ENCODE assay signal across 8 cellular contexts in the genomic region with DNA sequence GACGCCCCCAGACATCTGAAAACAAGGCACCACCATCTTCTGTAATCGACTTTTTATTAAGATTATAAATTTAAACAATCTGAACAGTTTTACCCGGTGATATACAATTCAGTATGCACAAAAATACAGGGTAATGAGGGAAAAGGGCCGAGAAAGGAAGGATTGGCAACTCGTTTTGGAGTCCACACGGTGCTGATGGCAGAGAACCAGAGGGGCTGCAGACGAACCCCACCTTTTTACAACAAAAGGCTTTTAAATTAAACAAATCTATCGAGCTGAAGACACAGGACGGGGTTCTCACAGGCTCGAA. TPM values are rescaled to one million over a fixed set of nuclear protein-coding genes. Genes with fewer than 3 reads are reported as not detected.
DNase-seq lines count a peak whose midpoint lies in the region; ATAC-seq and TF ChIP-seq lines count a peak whose summit lies in the region.

No MANE protein-coding gene starts in this region.

- no peak for ATAC-seq in HG03354 (IDR thresholded peaks at IDR 0.05; ENCODE audit: poor library complexity, severe bottlenecking, unreplicated experiment)

- no peak for TF ChIP-seq CTCF in GM12875 (IDR thresholded peaks at IDR 0.05; ENCODE audit: borderline replicate concordance, insufficient read depth, low read depth, low read length)
- TF ChIP-seq CTCF in VCaP (conservative IDR thresholded peaks at IDR 0.05), result no peak
- no peak for TF ChIP-seq CTCF in fibroblast of villous mesenchyme (IDR thresholded peaks at IDR 0.05; ENCODE audit: insufficient read depth, low read depth, low read length)

- DNase-seq in fibroblast of villous mesenchyme (ENCODE audit: low read depth), result no peak
- no peak for DNase-seq in skeletal muscle cell (ENCODE audit: low read depth)
- no peak for DNase-seq in central memory CD4-positive, alpha-beta T cell
- DNase-seq in head of caudate nucleus, result no peak
- no peak for DNase-seq in GDM1 (lab: John Stamatoyannopoulos, UW)

- H3K4me3 ChIP-seq in GM12875 (ENCODE audit: low read depth, low read length) (peak overlapping the region; percentile 59), fibroblast of villous mesenchyme (ENCODE audit: low read depth, low read length) (peak overlapping the region; percentile 91), skeletal muscle cell (ENCODE audit: low read depth, low read length) (peak overlapping the region; percentile 88)

- intact Hi-C loops in head of caudate nucleus (cut with DNase I), result loop anchor here (2.0 to 10.0 kb wide), 4 partner anchors 149 to 435 kb away; no protein-coding TSS in a partner anchor

- H3K27ac ChIP-seq in VCaP, result peak overlapping the region; percentile 77

RNA-seq across cellular contexts. Expression of a gene that starts 2.6 kb away (rescaled TPM):
- total RNA-seq in fibroblast of villous mesenchyme, result 60.5 and 75.7 TPM in 2 replicates
